In the genomic region with DNA sequence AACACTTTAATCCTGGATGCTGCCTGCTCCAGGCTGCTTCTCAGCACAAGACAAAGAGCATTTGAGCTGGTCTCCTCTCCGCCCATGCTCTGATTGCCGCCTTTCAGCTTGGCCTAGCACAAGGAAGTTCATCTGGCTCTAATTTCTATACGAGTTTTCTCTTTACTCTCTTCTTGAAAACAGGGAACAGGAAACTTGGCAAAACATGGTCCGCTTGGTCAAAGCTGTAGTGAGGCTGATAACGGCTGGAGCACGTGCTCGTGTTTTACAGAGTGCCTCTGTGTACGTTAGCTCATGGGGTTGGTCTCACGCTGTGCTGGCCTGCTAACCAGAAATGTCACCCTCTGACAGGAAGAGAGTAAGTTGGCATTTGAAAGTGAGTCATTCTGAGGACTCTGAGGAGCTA, we compare ENCODE assay signal across 12 cellular contexts. TPM values are rescaled to one million over a fixed set of nuclear protein-coding genes. Genes with fewer than 3 reads are reported as not detected.
DNase-seq lines count a peak whose midpoint lies in the region; ATAC-seq, FAIRE-seq and TF ChIP-seq lines count a peak whose summit lies in the region.
"Had no signal": no experiment of that assay in that cellular context is flagged by ENCODE, and none has a peak within 500 bp of the region (broad histone marks: within the 10 kb centered on the region; RNA-seq: fewer than 3 reads in every experiment).

No MANE protein-coding gene starts in this region.

- ATAC-seq in Panc1 = no peak
- peak; percentile 53 for ATAC-seq in naive thymus-derived CD4-positive, alpha-beta T cell
- ATAC-seq in T-cell (replicated peaks in 1 of 4) = no peak

- no peak overlapping the region for H2AFZ ChIP-seq in fibroblast of lung (ENCODE audit: low read length)

- in situ Hi-C loops in Panc1 (cut with HindIII; ENCODE audit: low pct_unique_long_range_greater_than_20kb, low sequenced_read_pairs) = no loop called here

- H3K27ac Mint-ChIP-seq in naive thymus-derived CD4-positive, alpha-beta T cell = no peak overlapping the region
- H3K27ac Mint-ChIP-seq in T-cell = no peak overlapping the region
- H3K27ac Mint-ChIP-seq: activated CD4-positive, alpha-beta memory T cell treated with anti-CD3 and anti-CD28 coated beads, Interleukin-2, amount 10 ng/mL, durations not matched to agents 7 days and 5 days had no signal

- H3K79me2 ChIP-seq in fibroblast of lung (ENCODE audit: control insufficient read depth, insufficient read depth, low read length) = no peaks in the 10 kb centered on the region

- H3K27ac ChIP-seq in Panc1 (ENCODE audit: low read length) = peak overlapping the region; percentile 67
- no peak overlapping the region for H3K27ac ChIP-seq in fibroblast of lung (ENCODE audit: insufficient read depth, low read length)
- H3K27ac ChIP-seq in naive thymus-derived CD4-positive, alpha-beta T cell (ENCODE audit: low read depth, low read length) = no peak overlapping the region
- H3K27ac ChIP-seq: epithelial cell of prostate had no signal

- no peaks in the 10 kb centered on the region for H4K20me1 ChIP-seq in fibroblast of lung (ENCODE audit: control insufficient read depth, extremely low read depth, insufficient read depth, low read length)

- DNase-seq in A172 (ENCODE audit: low spot score) (peak; percentile 87), Panc1 (ENCODE audit: low read depth, low spot score) (no peak), fibroblast of lung (ENCODE audit: low read depth in 2 of 2) (peak; percentile 50 to 54), NCI-H2107 (lab: John Stamatoyannopoulos, UW) (no peak), GM12892 (ENCODE audit: insufficient read length) (no peak), T-cell (no peak)
- DNase-seq in naive thymus-derived CD4-positive, alpha-beta T cell = no peak
- DNase-seq in activated CD4-positive, alpha-beta T cell treated with anti-CD3 and anti-CD28 coated beads for 48 hours = no peak
- DNase-seq: activated CD4-positive, alpha-beta memory T cell treated with anti-CD3 and anti-CD28 coated beads, Interleukin-2, amount 10 ng/mL, durations not matched to agents 7 days and 5 days; NCI-H82; spleen had no signal

- H3K27me3 ChIP-seq in Panc1 (ENCODE audit: control insufficient read depth, insufficient read depth, low read length) (no peaks in the 10 kb centered on the region), fibroblast of lung (ENCODE audit: control insufficient read depth, insufficient read depth, low read length) (no peaks in the 10 kb centered on the region)
- no peaks in the 10 kb centered on the region for H3K27me3 ChIP-seq in naive thymus-derived CD4-positive, alpha-beta T cell (ENCODE audit: control insufficient read depth in 2 of 2, insufficient read depth in 2 of 2, low read length in 2 of 2)
- H3K27me3 ChIP-seq: spleen had no signal

- H3K36me3 ChIP-seq in Panc1 (ENCODE audit: control insufficient read depth, insufficient read depth, low read length) = no peaks in the 10 kb centered on the region; the same call in 1 of the 2 replicates
- no peaks in the 10 kb centered on the region for H3K36me3 ChIP-seq in fibroblast of lung (ENCODE audit: control insufficient read depth, insufficient read depth, low read length)
- peaks cover 0 to 33% (median 0%) of the 10 kb centered on the region in 3 experiments for H3K36me3 ChIP-seq in naive thymus-derived CD4-positive, alpha-beta T cell (ENCODE audit: control insufficient read depth in 2 of 3, insufficient read depth in 3 of 3, low read length in 3 of 3)

- no peaks in the 10 kb centered on the region for H3K27me3 Mint-ChIP-seq in naive thymus-derived CD4-positive, alpha-beta T cell
- H3K27me3 Mint-ChIP-seq in T-cell = no peaks in the 10 kb centered on the region
- H3K27me3 Mint-ChIP-seq: activated CD4-positive, alpha-beta memory T cell treated with anti-CD3 and anti-CD28 coated beads, Interleukin-2, amount 10 ng/mL, durations not matched to agents 7 days and 5 days had no signal

- CTCF ChIA-PET in Panc1 (lab: Charles Lee) = no interaction called here
- CTCF ChIA-PET in naive thymus-derived CD4-positive, alpha-beta T cell (lab: Charles Lee) = interaction anchor here (0.7 to 1.2 kb wide), 3 partner anchors 8 to 14 kb away, joined by 3 to 4 read pairs (median 4); no protein-coding TSS in a partner anchor
- CTCF ChIA-PET in T-cell (lab: Charles Lee) = interaction anchor here (0.5 to 1.1 kb wide), 3 partner anchors 14 to 81 kb away, joined by 3 to 6 read pairs (median 5); no protein-coding TSS in a partner anchor

- intact Hi-C loops in Panc1 (cut with micrococcal nuclease; ENCODE audit: unreplicated experiment) = no loop called here
- intact Hi-C loops in naive thymus-derived CD4-positive, alpha-beta T cell (cut with micrococcal nuclease) = no loop called here

- H3K4me3 ChIP-seq in Panc1 (ENCODE audit: low read depth in 2 of 2, low read length in 2 of 2) (no peak overlapping the region), fibroblast of lung (replicated peaks in 1 of 4; ENCODE audit: control extremely low read depth in 1 of 4, insufficient read depth in 1 of 4, low read depth in 3 of 4, low read length in 4 of 4) (no peak overlapping the region)
- H3K4me3 ChIP-seq in naive thymus-derived CD4-positive, alpha-beta T cell (ENCODE audit: low read length) = no peak overlapping the region
- H3K4me3 ChIP-seq: spleen had no signal

- peaks cover 4 to 16% (median 8%) of the 10 kb centered on the region in 7 donors for H3K4me1 Mint-ChIP-seq in naive thymus-derived CD4-positive, alpha-beta T cell
- peaks cover 0 to 21% (median 10%) of the 10 kb centered on the region in 3 donors for H3K4me1 Mint-ChIP-seq in T-cell

- peaks cover 6 to 44% (median 27%) of the 10 kb centered on the region in 5 donors for H3K36me3 Mint-ChIP-seq in naive thymus-derived CD4-positive, alpha-beta T cell
- peaks cover 45% of the 10 kb centered on the region for H3K36me3 Mint-ChIP-seq in T-cell

- no TSS peak for BruUV-seq in Panc1 (replicated peaks; lab: Mats Ljungman, UMichigan)

- H3K9me3 ChIP-seq in Panc1 (ENCODE audit: control insufficient read depth, insufficient read depth, low read depth, low read length) (no peaks in the 10 kb centered on the region), fibroblast of lung (ENCODE audit: control insufficient read depth, insufficient read depth, low read depth, low read length) (no peaks in the 10 kb centered on the region)
- no peaks in the 10 kb centered on the region for H3K9me3 ChIP-seq in naive thymus-derived CD4-positive, alpha-beta T cell (ENCODE audit: control insufficient read depth in 2 of 3, low read length in 3 of 3)
- H3K9me3 ChIP-seq: spleen had no signal

- no peak for TF ChIP-seq POLR2A in GM12892 (IDR thresholded peaks at IDR 0.05; ENCODE audit: low read depth, low read length)

- peaks cover 0 to 1% (median 0%) of the 10 kb centered on the region in 11 donors for H3K9me3 Mint-ChIP-seq in naive thymus-derived CD4-positive, alpha-beta T cell
- H3K9me3 Mint-ChIP-seq in T-cell = no peaks in the 10 kb centered on the region
- H3K9me3 Mint-ChIP-seq: activated CD4-positive, alpha-beta memory T cell treated with anti-CD3 and anti-CD28 coated beads, Interleukin-2, amount 10 ng/mL, durations not matched to agents 7 days and 5 days had no signal

- TF ChIP-seq CTCF in Panc1 (IDR thresholded peaks at IDR 0.05) (no peak), fibroblast of lung (conservative IDR thresholded peaks at IDR 0.05 in 1 of 2, IDR thresholded peaks at IDR 0.05 in 1 of 2; ENCODE audit: low read depth in 1 of 2, low read length in 2 of 2) (no peak)

- no peak overlapping the region for H3K9ac ChIP-seq in fibroblast of lung (ENCODE audit: insufficient read depth, low read length)

- H3K4me2 ChIP-seq in fibroblast of lung (ENCODE audit: extremely low read depth, insufficient read depth, low read length) = no peak overlapping the region

- POLR2A ChIA-PET in Panc1 (lab: Charles Lee) = no interaction called here
- POLR2A ChIA-PET in naive thymus-derived CD4-positive, alpha-beta T cell (lab: Charles Lee) = no interaction called here
- POLR2A ChIA-PET in T-cell (lab: Charles Lee) = no interaction called here

- peaks cover 36% of the 10 kb centered on the region for H3K4me1 ChIP-seq in Panc1 (ENCODE audit: control insufficient read depth, insufficient read depth, low read length)
- H3K4me1 ChIP-seq in fibroblast of lung (ENCODE audit: control insufficient read depth, extremely low read depth, insufficient read depth, low read length) = peaks cover 18% of the 10 kb centered on the region
- no peaks in the 10 kb centered on the region for H3K4me1 ChIP-seq in naive thymus-derived CD4-positive, alpha-beta T cell (ENCODE audit: control insufficient read depth in 2 of 2, insufficient read depth in 2 of 2, low read length in 2 of 2)

- FAIRE-seq in GM12892 (lab: Jason Lieb, UNC) = no peak

- H3K4me3 Mint-ChIP-seq in naive thymus-derived CD4-positive, alpha-beta T cell = no peak overlapping the region
- H3K4me3 Mint-ChIP-seq in T-cell = no peak overlapping the region
- H3K4me3 Mint-ChIP-seq: activated CD4-positive, alpha-beta memory T cell treated with anti-CD3 and anti-CD28 coated beads, Interleukin-2, amount 10 ng/mL, durations not matched to agents 7 days and 5 days had no signal

RNA-seq across cellular contexts. Expression of gene RARRES1, which starts 19.2 kb away (rescaled TPM):
- total RNA-seq in A172 (2014; rRNA removed; shearing (Covaris generic)) = not detected in 2 replicates
- total RNA-seq in Panc1 (2021; ENCODE audit: unreplicated experiment) = 1.3 TPM
- 0.46 TPM for polyA plus RNA-seq in Panc1 (2012; ENCODE audit: insufficient read length)
- 93.3 and 547 TPM in 2 replicates for total RNA-seq in fibroblast of lung
- 26.2 and 27.7 TPM in 2 replicates for polyA plus RNA-seq in fibroblast of lung
- 18.5 and 19.3 TPM in 2 replicates for polyA plus RNA-seq in fibroblast of lung (2012)
- 1.2 TPM in 1 of 2 replicates, not detected in the other for polyA minus RNA-seq in fibroblast of lung (ENCODE audit: low replicate concordance)
- total RNA-seq in naive thymus-derived CD4-positive, alpha-beta T cell = not detected
- polyA plus RNA-seq in naive thymus-derived CD4-positive, alpha-beta T cell = not detected
- polyA plus RNA-seq in GM12892 (2012; ENCODE audit: missing spikeins) = 0.13 TPM
- total RNA-seq in T-cell = not detected
- total RNA-seq: activated CD4-positive, alpha-beta memory T cell treated with anti-CD3 and anti-CD28 coated beads, Interleukin-2, amount 10 ng/mL, durations not matched to agents 7 days and 5 days had no signal

RNA-seq across cellular contexts. Expression of gene LXN, which starts 40.6 kb away (rescaled TPM):
- total RNA-seq in A172 (2014; rRNA removed; shearing (Covaris generic)) = not detected in 2 replicates
- 301 TPM for total RNA-seq in Panc1 (2021; ENCODE audit: unreplicated experiment)
- polyA plus RNA-seq in Panc1 (2012; ENCODE audit: insufficient read length) = 312 TPM
- total RNA-seq in fibroblast of lung = 168 and 495 TPM in 2 replicates
- 162 and 172 TPM in 2 replicates for polyA plus RNA-seq in fibroblast of lung
- polyA plus RNA-seq in fibroblast of lung (2012) = 137 and 158 TPM in 2 replicates
- 22.8 and 28.4 TPM in 2 replicates for polyA minus RNA-seq in fibroblast of lung (ENCODE audit: low replicate concordance)
- 10 to 100 TPM in 1 of 5 experiments, 1 to 10 TPM in 4; 2.1 to 10.9 (median 6.0) TPM for total RNA-seq in naive thymus-derived CD4-positive, alpha-beta T cell
- polyA plus RNA-seq in naive thymus-derived CD4-positive, alpha-beta T cell = 10 to 100 TPM; 15.9 to 18.8 TPM
- 19.3 TPM for polyA plus RNA-seq in GM12892 (2012; ENCODE audit: missing spikeins)
- 1 to 10 TPM; 2.5 to 6.7 (median 3.9) TPM for total RNA-seq in T-cell

Comparison
In these comparisons a context has a peak if more than half of its experiments do, and no peak if none do; other contexts are left out.
1. DNase-seq: peak in A172 (single experiment) and fibroblast of lung (2 of 2); none in Panc1 (single experiment), naive thymus-derived CD4-positive, alpha-beta T cell (0 of 9), NCI-H2107 (single experiment), activated CD4-positive, alpha-beta T cell treated with anti-CD3 and anti-CD28 coated beads for 48 hours (single experiment), GM12892 (single experiment) and T-cell (0 of 34).
2. RNA of gene RARRES1, which starts 19.2 kb away (total RNA-seq): 93.3 to 547 TPM in fibroblast of lung; 1.3 TPM in Panc1 (single experiment), not detected in T-cell, not detected in A172 and not detected in naive thymus-derived CD4-positive, alpha-beta T cell; every median in the first group is over 10 times any median in the second.
3. RNA of gene LXN, which starts 40.6 kb away (total RNA-seq): 301 TPM in Panc1 (single experiment) and 168 to 495 TPM in fibroblast of lung; 2.1 to 10.9 TPM in naive thymus-derived CD4-positive, alpha-beta T cell, 2.5 to 6.7 TPM in T-cell and not detected in A172; every median in the first group is over 10 times any median in the second.